21 cellular contexts compared by ENCODE assay signal in the genomic region with DNA sequence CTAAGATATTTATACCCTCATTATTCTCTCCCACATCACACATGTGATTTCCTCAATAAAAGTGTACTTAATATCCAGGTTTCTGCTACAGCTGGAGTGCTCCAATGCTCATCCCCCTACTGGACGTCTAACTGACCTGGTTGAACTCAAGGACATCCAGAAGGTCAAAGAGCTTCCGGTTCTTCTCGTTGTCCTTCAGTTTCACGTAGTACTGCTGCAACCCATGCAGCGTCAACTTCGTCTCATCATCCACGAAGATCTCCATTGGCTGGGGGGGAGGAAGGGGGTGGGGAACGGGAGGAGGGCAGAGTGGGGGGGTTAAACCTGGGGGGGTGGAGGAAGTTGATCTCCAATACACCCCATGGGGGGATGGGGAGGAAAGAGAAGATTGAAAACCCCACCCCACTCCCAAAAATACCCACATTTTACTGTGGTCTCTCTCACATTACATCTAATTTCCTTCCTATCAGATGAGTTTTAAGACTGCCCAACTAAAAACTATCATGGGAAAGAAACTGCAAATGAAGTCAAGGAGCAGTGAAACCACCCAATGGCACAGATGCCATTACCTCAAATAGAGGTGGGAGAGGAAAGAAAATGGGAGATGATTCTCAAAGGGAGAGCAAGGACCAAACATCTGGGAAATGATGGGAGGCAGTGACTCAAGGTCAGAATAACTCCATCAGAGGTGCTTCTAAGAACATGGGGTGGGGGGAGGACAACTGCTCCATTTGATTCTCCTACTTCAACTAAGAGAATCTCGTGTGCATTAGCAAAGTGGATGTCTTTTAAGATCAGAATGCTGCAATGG. TPM values are rescaled to one million over a fixed set of nuclear protein-coding genes. Genes with fewer than 3 reads are reported as not detected.
DNase-seq lines count a peak whose midpoint lies in the region; ATAC-seq and TF ChIP-seq lines count a peak whose summit lies in the region.
"Had no signal": no experiment of that assay in that cellular context is flagged by ENCODE, and none has a peak within 500 bp of the region (broad histone marks: within the 10 kb centered on the region; RNA-seq: fewer than 3 reads in every experiment).

No MANE protein-coding gene starts in this region.

- no peaks in the 10 kb centered on the region for H3K27me3 ChIP-seq in neural progenitor cell
- no peaks in the 10 kb centered on the region for H3K27me3 ChIP-seq in MG63
- H3K27me3 ChIP-seq: sigmoid colon, upper lobe of right lung had no signal

- H3K4me1 Mint-ChIP-seq in activated naive CD8-positive, alpha-beta T cell treated with anti-CD3 and anti-CD28 coated beads for 36 hours: peaks cover 44% of the 10 kb centered on the region
- H3K4me1 Mint-ChIP-seq in neural progenitor cell: peaks cover 4% of the 10 kb centered on the region

- POLR2A ChIA-PET in HEK293 (lab: Yijun Ruan, JAX): interaction anchor here (0.6 to 6.3 kb wide), 4 partner anchors 9 to 1439 kb away, joined by 3 to 112 read pairs (median 4); partner anchors contain the start of genes DDX39B and LSM2

- no peak for ATAC-seq in HG03280 (IDR thresholded peaks at IDR 0.05; ENCODE audit: unreplicated experiment)
- ATAC-seq: activated CD4-positive, CD25-positive, alpha-beta regulatory T cell treated with anti-CD3 and anti-CD28 coated beads, Interleukin-2, amount 50 U/mL, for 24 hours; upper lobe of right lung had no signal

- H3K9ac ChIP-seq in neural progenitor cell: no peak overlapping the region

- peaks cover 58% of the 10 kb centered on the region for H3K36me3 Mint-ChIP-seq in activated naive CD8-positive, alpha-beta T cell treated with anti-CD3 and anti-CD28 coated beads for 36 hours
- H3K36me3 Mint-ChIP-seq in neural progenitor cell: peaks cover 60% of the 10 kb centered on the region

- H3K27ac Mint-ChIP-seq in activated naive CD8-positive, alpha-beta T cell treated with anti-CD3 and anti-CD28 coated beads for 36 hours: peak overlapping the region; percentile 39
- H3K27ac Mint-ChIP-seq in neural progenitor cell: no peak overlapping the region

- no peaks in the 10 kb centered on the region for H3K27me3 Mint-ChIP-seq in activated naive CD8-positive, alpha-beta T cell treated with anti-CD3 and anti-CD28 coated beads for 36 hours
- peaks cover 6% of the 10 kb centered on the region for H3K27me3 Mint-ChIP-seq in neural progenitor cell (ENCODE audit: insufficient read depth, low read depth)

- H3K4me3 Mint-ChIP-seq in activated naive CD8-positive, alpha-beta T cell treated with anti-CD3 and anti-CD28 coated beads for 36 hours: no peak overlapping the region
- no peak overlapping the region for H3K4me3 Mint-ChIP-seq in neural progenitor cell

- H3K9me3 Mint-ChIP-seq in activated naive CD8-positive, alpha-beta T cell treated with anti-CD3 and anti-CD28 coated beads for 36 hours: no peaks in the 10 kb centered on the region
- H3K9me3 Mint-ChIP-seq in neural progenitor cell: no peaks in the 10 kb centered on the region

- peaks cover 90% of the 10 kb centered on the region for H3F3A ChIP-seq in neural progenitor cell (ENCODE audit: low read depth)

- H3K9me3 ChIP-seq in HEK293 (ENCODE audit: control insufficient read depth, insufficient read depth, low read depth, low read length): no peaks in the 10 kb centered on the region
- H3K9me3 ChIP-seq in neural progenitor cell (ENCODE audit: low read depth): no peaks in the 10 kb centered on the region
- H3K9me3 ChIP-seq in MG63: no peaks in the 10 kb centered on the region
- H3K9me3 ChIP-seq: sigmoid colon, upper lobe of right lung had no signal

- H3K27ac ChIP-seq in HEK293 (ENCODE audit: extremely low read depth, low read depth, low read length) (peak overlapping the region; percentile 4), neural progenitor cell (peak overlapping the region; percentile 74)
- H3K27ac ChIP-seq: upper lobe of right lung had no signal

- H4K20me1 ChIP-seq in neural progenitor cell (ENCODE audit: low read depth): peaks cover 96% of the 10 kb centered on the region

- H3K4me3 ChIP-seq in HEK293 (ENCODE audit: low read depth, low read length): no peak overlapping the region
- H3K4me3 ChIP-seq in neural progenitor cell: no peak overlapping the region
- H3K4me3 ChIP-seq in MG63: no peak overlapping the region
- H3K4me3 ChIP-seq: sigmoid colon, upper lobe of right lung had no signal

- in situ Hi-C loops in GM13976 (cut with MboI; ENCODE audit: low sequenced_read_pairs, unreplicated experiment): no loop called here

- peak; percentile 48 for DNase-seq in activated CD8-positive, alpha-beta memory T cell treated with anti-CD3 and anti-CD28 coated beads, Interleukin-2, amount 50 U/mL, for 48 hours
- no peak for DNase-seq in activated CD8-positive, alpha-beta memory T cell treated with anti-CD3 and anti-CD28 coated beads, Interleukin-2, amount 50 U/mL, for 4 hours
- DNase-seq in activated naive CD8-positive, alpha-beta T cell treated with anti-CD3 and anti-CD28 coated beads for 36 hours: no peak
- no peak for DNase-seq in neural progenitor cell (ENCODE audit: low spot score)
- no peak for DNase-seq in GM13976 (ENCODE audit: low spot score)
- no peak for DNase-seq in MG63
- DNase-seq: ACHN; activated T-cell treated with anti-CD3 and anti-CD28 coated beads, Interleukin-2, amount 50 U/mL, for 1 hour; NCI-H2029 treated with DMSO at 0.1 percent for 48 hours; NCI-H446; sigmoid colon; stimulated activated CD4-positive, alpha-beta T cell treated with anti-CD3 and anti-CD28 coated beads, Interleukin-1b, Interleukin-23, amount 100 ng/mL, for 48 hours; upper lobe of right lung had no signal

- CTCF ChIA-PET in HEK293 (lab: Yijun Ruan, JAX): interaction anchor here (0.9 to 1.6 kb wide), 2 partner anchors 14 to 65 kb away, joined by 3 read pairs; partner anchors contain the start of gene ATP6V1G2

- H3K4me1 ChIP-seq in HEK293 (ENCODE audit: control insufficient read depth, insufficient read depth, low read length) (no peaks in the 10 kb centered on the region), neural progenitor cell (no peaks in the 10 kb centered on the region)
- H3K4me1 ChIP-seq: sigmoid colon, upper lobe of right lung had no signal

- H2AFZ ChIP-seq in neural progenitor cell (replicated peaks): no peak overlapping the region

- peaks cover 70 to 88% of the 10 kb centered on the region in 2 experiments for H3K36me3 ChIP-seq in HEK293 (ENCODE audit: control insufficient read depth in 2 of 2, insufficient read depth in 1 of 2, low read length in 2 of 2)
- peaks cover 34% of the 10 kb centered on the region for H3K36me3 ChIP-seq in neural progenitor cell
- H3K36me3 ChIP-seq in MG63: peaks cover 60% of the 10 kb centered on the region

- peaks cover 56% of the 10 kb centered on the region for H3K79me2 ChIP-seq in neural progenitor cell (ENCODE audit: low read depth)

- TF ChIP-seq CTCF in HEK293 (tag by site-specific recombination; IDR thresholded peaks at IDR 0.05) (no peak), neural progenitor cell (IDR thresholded peaks at IDR 0.05) (no peak), GM13976 (IDR thresholded peaks at IDR 0.05; ENCODE audit: borderline replicate concordance, control extremely low read depth, extremely low read depth, insufficient read depth, missing control alignments) (no peak)

- no peak overlapping the region for H3K4me2 ChIP-seq in neural progenitor cell

TF ChIP-seq in HEK293, 187 proteins besides CTCF, POLR2A, EP300 and RAD21 (continues in another document):
- TF ChIP-seq ZNF398 (tag by site-specific recombination; IDR thresholded peaks at IDR 0.05): no peak
- TF ChIP-seq KLF8 (tag by site-specific recombination; IDR thresholded peaks at IDR 0.05): peak; percentile 21; the same call in 1 of the 2 replicates

RNA-seq across cellular contexts. Expression of gene MCCD1, which starts 4.1 kb away (rescaled TPM):
- total RNA-seq in activated naive CD8-positive, alpha-beta T cell treated with anti-CD3 and anti-CD28 coated beads for 36 hours: not detected
- total RNA-seq in neural progenitor cell (ENCODE audit: low replicate concordance): not detected in 2 replicates
- total RNA-seq in MG63 (2014; rRNA removed; shearing (Covaris generic); ENCODE audit: low replicate concordance): not detected in 2 replicates
- total RNA-seq: Daoy; dermis microvascular lymphatic vessel endothelial cell; mucosa of gallbladder; osteocyte; sigmoid colon; T-helper 2 cell treated with Interferon-gamma antibody and Interleukin-4, amounts not matched to agents 100 ng/mL and 5 ng/mL, for 36 hours; upper lobe of right lung had no signal

RNA-seq across cellular contexts. Expression of gene DDX39B, which starts 9.0 kb away (rescaled TPM):
- 100 to 1,000 TPM; 570 to 580 TPM for total RNA-seq in activated naive CD8-positive, alpha-beta T cell treated with anti-CD3 and anti-CD28 coated beads for 36 hours
- total RNA-seq in neural progenitor cell (ENCODE audit: low replicate concordance): 493 and 913 TPM in 2 replicates
- total RNA-seq in MG63 (2014; rRNA removed; shearing (Covaris generic); ENCODE audit: low replicate concordance): 389 and 536 TPM in 2 replicates

RNA-seq across cellular contexts. Expression of gene ATP6V1G2, which starts 13.6 kb away (rescaled TPM):
- 1 to 10 TPM; 1.0 to 1.5 TPM for total RNA-seq in activated naive CD8-positive, alpha-beta T cell treated with anti-CD3 and anti-CD28 coated beads for 36 hours
- total RNA-seq in neural progenitor cell (ENCODE audit: low replicate concordance): 6.8 and 8.8 TPM in 2 replicates
- 2.1 and 3.4 TPM in 2 replicates for total RNA-seq in MG63 (2014; rRNA removed; shearing (Covaris generic); ENCODE audit: low replicate concordance)
- total RNA-seq: dermis microvascular lymphatic vessel endothelial cell had no signal

RNA-seq across cellular contexts. Expression of gene NFKBIL1, which starts 14.6 kb away (rescaled TPM):
- 10 to 100 TPM; 10.6 TPM for total RNA-seq in activated naive CD8-positive, alpha-beta T cell treated with anti-CD3 and anti-CD28 coated beads for 36 hours
- total RNA-seq in neural progenitor cell (ENCODE audit: low replicate concordance): 8.6 and 30.3 TPM in 2 replicates
- total RNA-seq in MG63 (2014; rRNA removed; shearing (Covaris generic); ENCODE audit: low replicate concordance): 19.7 and 29.3 TPM in 2 replicates

RNA-seq across cellular contexts. Expression of gene MICB, which starts 34.9 kb away (rescaled TPM):
- 10 to 100 TPM; 17.7 to 18.5 TPM for total RNA-seq in activated naive CD8-positive, alpha-beta T cell treated with anti-CD3 and anti-CD28 coated beads for 36 hours
- 8.1 and 9.1 TPM in 2 replicates for total RNA-seq in neural progenitor cell (ENCODE audit: low replicate concordance)
- 13.1 and 17.6 TPM in 2 replicates for total RNA-seq in MG63 (2014; rRNA removed; shearing (Covaris generic); ENCODE audit: low replicate concordance)
